11 cellular contexts compared by ENCODE assay signal in genomic region chr1:10064416-10065343, GRCh38. TPM values are rescaled to one million over a fixed set of nuclear protein-coding genes. Genes with fewer than 3 reads are reported as not detected.
A peak's percentile ranks its signal among the peaks of the same experiment; 100 is the strongest.
DNase-seq lines count a peak whose midpoint lies in the region; ATAC-seq and TF ChIP-seq lines count a peak whose summit lies in the region.
"Had no signal": no experiment of that assay in that cellular context is flagged by ENCODE, and none has a peak within 500 bp of the region (broad histone marks: within the 10 kb centered on the region; RNA-seq: fewer than 3 reads in every experiment).

No MANE protein-coding gene starts in this region.

- H3K27ac ChIP-seq in ascending aorta = peak overlapping the region; percentile 88 to 91
- H3K27ac ChIP-seq in substantia nigra (ENCODE audit: low read depth, low read length, poor library complexity, severe bottlenecking) = peak overlapping the region; percentile 83
- no peak overlapping the region for H3K27ac ChIP-seq in left lung
- H3K27ac ChIP-seq: WERI-Rb-1 had no signal

- intact Hi-C loops in ascending aorta (cut with DNase I) = loop anchor here (5.0 kb wide), 1 partner anchor 58 kb away; no protein-coding TSS in a partner anchor
- intact Hi-C loops in left ventricle myocardium superior (cut with micrococcal nuclease) = no loop called here
- intact Hi-C loops in left lung (cut with DNase I) = no loop called here

- peak; percentile 14 for ATAC-seq in left ventricle myocardium superior
- ATAC-seq in left lung = no peak
- ATAC-seq: body of pancreas had no signal

- no peak overlapping the region for H3K4me3 ChIP-seq in Jurkat, Clone E6-1 (ENCODE audit: low read length)
- no peak overlapping the region for H3K4me3 ChIP-seq in ascending aorta
- H3K4me3 ChIP-seq in left lung = no peak overlapping the region
- H3K4me3 ChIP-seq: body of pancreas had no signal

- H3K4me1 ChIP-seq in ascending aorta (peaks cover 3 to 38% of the 10 kb centered on the region in 2 donors), left lung (peaks cover 0 to 44% of the 10 kb centered on the region in 2 donors)

- no peaks in the 10 kb centered on the region for H3K27me3 ChIP-seq in ascending aorta
- no peaks in the 10 kb centered on the region for H3K27me3 ChIP-seq in left lung
- H3K27me3 ChIP-seq: body of pancreas had no signal

- H3K9me3 ChIP-seq in ascending aorta (no peaks in the 10 kb centered on the region), left lung (no peaks in the 10 kb centered on the region)
- H3K9me3 ChIP-seq: body of pancreas had no signal

- no peak for TF ChIP-seq CTCF in ascending aorta (IDR thresholded peaks at IDR 0.05)
- no peak for TF ChIP-seq CTCF in left lung (IDR thresholded peaks at IDR 0.05)

- peak; percentile 14 for DNase-seq in Jurkat, Clone E6-1 (ENCODE audit: low read depth, low spot score)
- DNase-seq in ascending aorta (ENCODE audit: low spot score in 2 of 2) (no peak), left ventricle myocardium superior (no peak), substantia nigra (lab: John Stamatoyannopoulos, UW) (no peak), SKM-1 treated with dmso at 0.1 percent for 144 hours (lab: John Stamatoyannopoulos, UW; ENCODE audit: unreplicated experiment) (no peak), left lung (no peak), cortex of kidney (lab: John Stamatoyannopoulos, UW) (no peak)
- DNase-seq: occipital lobe; stimulated activated naive CD4-positive, alpha-beta T cell treated with Interleukin-2 at 50 U/mL for 16 hours; WERI-Rb-1 had no signal

- H3K36me3 ChIP-seq in ascending aorta (no peaks in the 10 kb centered on the region), left lung (peaks cover 0 to under 1% of the 10 kb centered on the region in 2 donors)

RNA-seq across cellular contexts. Expression of gene UBE4B, which starts 31.9 kb away (rescaled TPM):
- 27.3 TPM for polyA plus RNA-seq in Jurkat, Clone E6-1 (2012; ENCODE audit: insufficient read depth, insufficient read length)
- total RNA-seq in ascending aorta = 35.2 TPM
- 78.4 TPM for total RNA-seq in left ventricle myocardium superior
- total RNA-seq in left lung = 10 to 100 TPM; 38.0 to 44.0 TPM

Comparison
In these comparisons a context has a peak if more than half of its experiments do, and no peak if none do; other contexts are left out.
1. H3K27ac ChIP-seq: peak in ascending aorta (2 of 2) and substantia nigra (single experiment); none in left lung (0 of 2).